ENCODE assay signal across 8 cellular contexts in the genomic region with DNA sequence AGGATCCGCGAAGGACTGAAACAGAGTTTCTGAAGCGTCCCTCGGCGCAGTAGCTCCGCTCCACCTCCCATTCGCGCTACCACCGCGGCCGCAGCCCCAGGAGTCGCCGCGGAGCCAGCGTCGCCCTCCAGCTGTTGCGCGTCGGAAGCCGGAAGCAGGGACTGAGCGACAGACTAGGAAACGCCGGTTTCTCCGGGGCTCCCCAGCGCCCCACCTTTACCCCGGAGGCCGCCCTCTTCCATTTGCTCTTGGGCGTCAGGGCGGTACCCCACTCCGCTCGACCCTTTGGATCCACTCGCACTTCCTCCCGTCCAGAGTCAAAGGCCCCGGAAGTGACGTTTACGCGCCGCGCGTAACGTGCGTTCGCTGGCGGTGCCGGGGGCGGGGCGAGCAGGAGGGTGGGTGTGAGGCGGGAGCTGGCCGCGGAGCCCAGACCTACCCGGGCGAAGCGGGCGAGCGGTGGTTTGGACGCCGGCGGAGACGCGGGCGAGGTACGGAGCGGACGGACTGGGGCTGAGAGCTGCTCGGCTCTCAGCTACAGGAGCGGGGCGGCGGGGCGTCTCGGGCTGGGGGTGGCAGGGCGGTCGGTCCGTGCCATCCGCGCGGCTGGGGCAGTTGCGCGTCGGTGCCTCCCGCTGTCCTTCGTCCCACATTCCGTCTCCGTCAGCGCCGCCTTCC. TPM values are rescaled to one million over a fixed set of nuclear protein-coding genes. Genes with fewer than 3 reads are reported as not detected.
DNase-seq lines count a peak whose midpoint lies in the region; ATAC-seq and TF ChIP-seq lines count a peak whose summit lies in the region.

RABGEF1 (plus strand) TSS at position 432 of the 678 bp plus-strand sequence. CDS start 31,167 bp downstream, outside the sequence.

- peaks cover 0 to 4% (median 2%) of the 10 kb centered on the region in 4 donors for H3K4me1 ChIP-seq in liver (ENCODE audit: control insufficient read depth in 4 of 4, insufficient read depth in 4 of 4, low read length in 3 of 4)

- CTCF ChIA-PET in CD4-positive, alpha-beta T cell (lab: Charles Lee), result interaction anchor here (1.0 to 1.6 kb wide), 3 partner anchors 86 to 247 kb away, joined by 3 to 6 read pairs (median 3); no protein-coding TSS in a partner anchor
- CTCF ChIA-PET in activated CD4-positive, alpha-beta memory T cell treated with anti-CD3 and anti-CD28 coated beads for 36 hours (lab: Charles Lee), result interaction anchor here (1.1 kb wide), 1 partner anchor 85 kb away, joined by 3 read pairs; no protein-coding TSS in a partner anchor

- TF ChIP-seq RAD21 in liver (IDR thresholded peaks at IDR 0.05), result peak; percentile 50 to 51

- H3K9ac ChIP-seq in liver (ENCODE audit: low read depth in 1 of 2, low read length in 2 of 2), result peak within 1 kb of the TSS; percentile 85

- DNase-seq in CD4-positive, alpha-beta T cell, result peak; percentile 91 to 98 (median 94)
- DNase-seq in HK-2 (ENCODE audit: unreplicated experiment) (peak; percentile 97), NCI-H82 treated with DMSO at 0.1 percent for 48 hours (lab: John Stamatoyannopoulos, UW; ENCODE audit: unreplicated experiment) (peak; percentile 62), dermis microvascular lymphatic vessel endothelial cell (ENCODE audit: low read depth in 2 of 2) (peak; percentile 89 to 95)
- DNase-seq in activated CD4-positive, alpha-beta memory T cell treated with anti-CD3 and anti-CD28 coated beads for 36 hours, result peak; percentile 98
- peak; percentile 98 for DNase-seq in stimulated activated CD4-positive, alpha-beta T cell treated with anti-CD3 and anti-CD28 coated beads, Interleukin-4, amount 100 ng/mL, for 1 hour

- H3K27ac ChIP-seq in CD4-positive, alpha-beta T cell (ENCODE audit: low read depth, low read length), result peak within 1 kb of the TSS; percentile 71
- peak within 1 kb of the TSS; percentile 92 for H3K27ac ChIP-seq in liver (ENCODE audit: low read depth in 1 of 2, low read length in 2 of 2)

- intact Hi-C loops in CD4-positive, alpha-beta T cell (cut with DNase I, micrococcal nuclease), result loop anchor here (1.0 to 10.0 kb wide), 12 partner anchors 58 to 1703 kb away; partner anchors contain the start of genes TYW1 (in 2 of the 2), GUSB (in 1 of the 2), SBDS (in 1 of the 2) and TMEM248 (in 1 of the 2)
- intact Hi-C loops in activated CD4-positive, alpha-beta memory T cell treated with anti-CD3 and anti-CD28 coated beads for 36 hours (cut with micrococcal nuclease), result loop anchor here (1.0 to 2.0 kb wide), 4 partner anchors 59 to 112 kb away; partner anchors contain the start of gene KCTD7

- peaks cover 6% of the 10 kb centered on the region for H3K9me3 ChIP-seq in CD4-positive, alpha-beta T cell (ENCODE audit: control insufficient read depth, low read length)
- peaks cover 0 to 7% (median 3%) of the 10 kb centered on the region in 4 donors for H3K9me3 ChIP-seq in liver (ENCODE audit: control insufficient read depth in 4 of 4, low read length in 3 of 4)

- POLR2A ChIA-PET in CD4-positive, alpha-beta T cell (lab: Charles Lee), result interaction anchor here (0.7 to 3.6 kb wide), 19 partner anchors 14 to 1734 kb away, joined by 3 to 24 read pairs (median 4); partner anchors contain the start of genes CRCP, ERV3-1, KCTD7 and SBDS
- POLR2A ChIA-PET in activated CD4-positive, alpha-beta memory T cell treated with anti-CD3 and anti-CD28 coated beads for 36 hours (lab: Charles Lee), result interaction anchor here (0.7 to 2.5 kb wide), 6 partner anchors 18 to 260 kb away, joined by 3 to 12 read pairs (median 4); partner anchors contain the start of gene TMEM248

- ATAC-seq in CD4-positive, alpha-beta T cell (ENCODE audit: poor library complexity), result peak; percentile 91
- ATAC-seq in GM19455 (IDR thresholded peaks at IDR 0.05; ENCODE audit: unreplicated experiment), result peak; percentile 79

- TF ChIP-seq CTCF in CD4-positive, alpha-beta T cell (IDR thresholded peaks at IDR 0.05), result no peak
- TF ChIP-seq CTCF in liver (IDR thresholded peaks at IDR 0.05; ENCODE audit: low read depth, low read length, missing input control), result no peak

- peak within 1 kb of the TSS; percentile 98 for H3K4me3 Mint-ChIP-seq in CD4-positive, alpha-beta T cell
- H3K4me3 Mint-ChIP-seq in activated CD4-positive, alpha-beta memory T cell treated with anti-CD3 and anti-CD28 coated beads for 36 hours, result peak within 1 kb of the TSS; percentile 97

- peaks cover 0 to 7% (median 0%) of the 10 kb centered on the region in 4 donors for H3K36me3 ChIP-seq in liver (ENCODE audit: control insufficient read depth in 4 of 4, insufficient read depth in 3 of 4, low read depth in 1 of 4, low read length in 3 of 4)

- peaks cover 26% of the 10 kb centered on the region for H3K36me3 Mint-ChIP-seq in CD4-positive, alpha-beta T cell (ENCODE audit: low read depth)
- H3K36me3 Mint-ChIP-seq in activated CD4-positive, alpha-beta memory T cell treated with anti-CD3 and anti-CD28 coated beads for 36 hours, result peaks cover 17% of the 10 kb centered on the region

- H3K27me3 Mint-ChIP-seq in CD4-positive, alpha-beta T cell, result no peaks in the 10 kb centered on the region
- no peaks in the 10 kb centered on the region for H3K27me3 Mint-ChIP-seq in activated CD4-positive, alpha-beta memory T cell treated with anti-CD3 and anti-CD28 coated beads for 36 hours

- peak within 1 kb of the TSS; percentile 75 to 95 (median 91) for H3K4me3 ChIP-seq in liver (ENCODE audit: low read depth in 1 of 3, low read length in 3 of 3)

- peak within 1 kb of the TSS; percentile 98 for H3K27ac Mint-ChIP-seq in CD4-positive, alpha-beta T cell
- peak within 1 kb of the TSS; percentile 93 for H3K27ac Mint-ChIP-seq in activated CD4-positive, alpha-beta memory T cell treated with anti-CD3 and anti-CD28 coated beads for 36 hours

- H3K4me1 Mint-ChIP-seq in CD4-positive, alpha-beta T cell (ENCODE audit: low read depth), result peaks cover 42% of the 10 kb centered on the region
- peaks cover 32% of the 10 kb centered on the region for H3K4me1 Mint-ChIP-seq in activated CD4-positive, alpha-beta memory T cell treated with anti-CD3 and anti-CD28 coated beads for 36 hours (ENCODE audit: low read depth)

- H3K9me3 Mint-ChIP-seq in CD4-positive, alpha-beta T cell, result peaks cover 6% of the 10 kb centered on the region
- H3K9me3 Mint-ChIP-seq in activated CD4-positive, alpha-beta memory T cell treated with anti-CD3 and anti-CD28 coated beads for 36 hours, result peaks cover 11% of the 10 kb centered on the region

- no peaks in the 10 kb centered on the region for H3K27me3 ChIP-seq in CD4-positive, alpha-beta T cell (ENCODE audit: control insufficient read depth, insufficient read depth, low read length)
- no peaks in the 10 kb centered on the region for H3K27me3 ChIP-seq in liver (ENCODE audit: control insufficient read depth in 4 of 4, insufficient read depth in 4 of 4, low read length in 3 of 4)

- WGBS in liver, result under 1% methylated on average over 85 of the region's 85 CpGs

TF ChIP-seq in liver, 16 proteins besides CTCF, POLR2A, EP300 and RAD21 (continues in another document):
- TF ChIP-seq TAF1 (conservative IDR thresholded peaks at IDR 0.05), result peak; percentile 61
- TF ChIP-seq HNF4A (conservative IDR thresholded peaks at IDR 0.05), result peak; percentile 60 to 70
- peak; percentile 13 to 42 for TF ChIP-seq EGR1 (IDR thresholded peaks at IDR 0.05; ENCODE audit: low read depth in 2 of 2)
- TF ChIP-seq GABPA (IDR thresholded peaks at IDR 0.05 in 1 of 2, conservative IDR thresholded peaks at IDR 0.05 in 1 of 2), result peak; percentile 85 to 95
- TF ChIP-seq SP1 (IDR thresholded peaks at IDR 0.05), result peak; percentile 67
- peak; percentile 88 for TF ChIP-seq NR2F2 (IDR thresholded peaks at IDR 0.05)
- TF ChIP-seq ATF3 (IDR thresholded peaks at IDR 0.05), result no peak
- TF ChIP-seq HNF4G (IDR thresholded peaks at IDR 0.05), result peak; percentile 46
- TF ChIP-seq ZBTB33 (IDR thresholded peaks at IDR 0.05), result no peak
- peak; percentile 87 for TF ChIP-seq YY1 (IDR thresholded peaks at IDR 0.05)
- peak; percentile 54 to 62 for TF ChIP-seq RXRA (IDR thresholded peaks at IDR 0.05)
- TF ChIP-seq JUND (IDR thresholded peaks at IDR 0.05), result no peak
- TF ChIP-seq, protein P1, sequence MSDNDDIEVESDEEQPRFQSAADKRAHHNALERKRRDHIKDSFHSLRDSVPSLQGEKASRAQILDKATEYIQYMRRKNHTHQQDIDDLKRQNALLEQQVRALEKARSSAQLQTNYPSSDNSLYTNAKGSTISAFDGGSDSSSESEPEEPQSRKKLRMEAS (IDR thresholded peaks at IDR 0.05), result no peak

RNA-seq across cellular contexts. Expression of gene RABGEF1, which starts in this region (rescaled TPM):
- 10 to 100 TPM; 18.9 to 20.1 TPM for total RNA-seq in CD4-positive, alpha-beta T cell
- 10 to 100 TPM; 18.8 to 20.7 TPM for total RNA-seq in activated CD4-positive, alpha-beta memory T cell treated with anti-CD3 and anti-CD28 coated beads for 36 hours
- total RNA-seq in dermis microvascular lymphatic vessel endothelial cell, result 18.1 and 22.4 TPM in 2 replicates
- 10 to 100 TPM in 1 of 2 donors, 1 to 10 TPM in 1; 7.9 to 14.0 TPM for total RNA-seq in liver
- polyA plus RNA-seq in liver, result 1 to 10 TPM; 5.2 to 7.4 TPM

Comparison
In these comparisons a context has a peak if more than half of its experiments do, and no peak if none do; other contexts are left out.
1. Peak in every context shown above with its lines: DNase-seq, ATAC-seq, H3K4me3 ChIP-seq and H3K27ac ChIP-seq.